Comparison of ENCODE assay signal across 8 cellular contexts in the genomic region with DNA sequence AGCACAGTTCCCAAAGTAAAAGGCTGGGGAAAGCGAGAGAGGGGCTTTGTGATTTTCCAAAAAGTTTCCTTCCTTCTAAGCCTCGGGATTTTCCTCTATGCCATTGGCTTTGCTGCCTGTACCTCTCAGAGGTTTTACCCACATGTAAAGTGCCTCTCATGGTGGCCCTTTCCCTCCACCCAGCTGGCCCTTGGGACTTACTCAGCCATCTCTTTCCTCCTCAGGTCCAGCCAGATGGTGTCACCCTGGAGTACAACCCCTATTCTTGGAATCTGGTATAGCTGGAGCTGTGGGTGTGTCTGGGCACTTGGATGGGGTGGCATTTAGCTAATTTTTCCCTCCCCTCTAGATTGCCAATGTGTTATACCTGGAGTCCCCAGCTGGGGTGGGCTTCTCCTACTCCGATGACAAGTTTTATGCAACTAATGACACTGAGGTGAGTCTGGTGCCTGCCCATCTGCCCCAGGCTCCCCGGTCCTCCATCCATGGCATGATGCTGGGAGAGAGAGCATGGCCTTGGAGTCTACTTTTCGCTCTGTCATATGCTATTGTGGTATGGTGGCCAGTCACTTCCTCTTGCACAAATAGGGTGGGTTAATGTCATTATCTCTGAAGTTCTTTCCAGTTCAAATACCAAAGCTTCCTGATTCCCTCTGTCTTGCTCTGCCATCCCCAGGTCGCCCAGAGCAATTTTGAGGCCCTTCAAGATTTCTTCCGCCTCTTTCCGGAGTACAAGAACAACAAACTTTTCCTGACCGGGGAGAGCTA. TPM values are rescaled to one million over a fixed set of nuclear protein-coding genes. Genes with fewer than 3 reads are reported as not detected.
A peak's percentile ranks its signal among the peaks of the same experiment; 100 is the strongest.
DNase-seq lines count a peak whose midpoint lies in the region; ATAC-seq, FAIRE-seq and TF ChIP-seq lines count a peak whose summit lies in the region.

No MANE protein-coding gene starts in this region.

- CTCF ChIA-PET in activated CD4-positive, alpha-beta memory T cell treated with anti-CD3 and anti-CD28 coated beads, Interleukin-2, amount 10 ng/mL, durations not matched to agents 7 days and 5 days (lab: Charles Lee): interaction anchor here (1.5 to 4.0 kb wide), 3 partner anchors 11 to 93 kb away, joined by 3 to 19 read pairs (median 7); a partner anchor contains a TSS

- H3K27me3 ChIP-seq in right cardiac atrium (ENCODE audit: control insufficient read depth, insufficient read depth) (no peaks in the 10 kb centered on the region), skeletal muscle tissue (ENCODE audit: control insufficient read depth in 3 of 3, insufficient read depth in 3 of 3, low read length in 3 of 3) (no peaks in the 10 kb centered on the region)

- H3K4me3 Mint-ChIP-seq in activated CD4-positive, alpha-beta memory T cell treated with anti-CD3 and anti-CD28 coated beads, Interleukin-2, amount 10 ng/mL, durations not matched to agents 7 days and 5 days: peak overlapping the region; percentile 88

- peaks cover 9% of the 10 kb centered on the region for H3K36me3 Mint-ChIP-seq in activated CD4-positive, alpha-beta memory T cell treated with anti-CD3 and anti-CD28 coated beads, Interleukin-2, amount 10 ng/mL, durations not matched to agents 7 days and 5 days (ENCODE audit: low read depth)

- no peak for TF ChIP-seq CTCF in C4-2B (conservative IDR thresholded peaks at IDR 0.05)

- ATAC-seq in right cardiac atrium: no peak
- no peak for ATAC-seq in HG02852 (IDR thresholded peaks at IDR 0.05; ENCODE audit: unreplicated experiment)
- no peak for ATAC-seq in GM21825 (IDR thresholded peaks at IDR 0.05; ENCODE audit: unreplicated experiment)
- no peak for ATAC-seq in GM21515 (IDR thresholded peaks at IDR 0.05; ENCODE audit: unreplicated experiment)

- intact Hi-C loops in right cardiac atrium (cut with DNase I): loop anchor here in 2 of 4 donors (10.0 kb wide), 2 partner anchors 63 to 73 kb away; no protein-coding TSS in a partner anchor

- peak overlapping the region; percentile 40 for H3K27ac Mint-ChIP-seq in activated CD4-positive, alpha-beta memory T cell treated with anti-CD3 and anti-CD28 coated beads, Interleukin-2, amount 10 ng/mL, durations not matched to agents 7 days and 5 days

- peaks cover 5% of the 10 kb centered on the region for H3K27me3 Mint-ChIP-seq in activated CD4-positive, alpha-beta memory T cell treated with anti-CD3 and anti-CD28 coated beads, Interleukin-2, amount 10 ng/mL, durations not matched to agents 7 days and 5 days

- peak; percentile 73 for DNase-seq in HTR-8/SVneo (ENCODE audit: insufficient read length, low spot score)
- DNase-seq in activated CD4-positive, alpha-beta memory T cell treated with anti-CD3 and anti-CD28 coated beads, Interleukin-2, amount 10 ng/mL, durations not matched to agents 7 days and 5 days: no peak
- DNase-seq in right cardiac atrium: no peak

- H3K4me1 ChIP-seq in right cardiac atrium (ENCODE audit: control insufficient read depth, insufficient read depth, low read length): no peaks in the 10 kb centered on the region
- peaks cover 36 to 46% (median 42%) of the 10 kb centered on the region in 3 donors for H3K4me1 ChIP-seq in skeletal muscle tissue (ENCODE audit: control insufficient read depth in 3 of 3, insufficient read depth in 3 of 3, low read length in 3 of 3)

- H3K9me3 ChIP-seq in right cardiac atrium (ENCODE audit: control insufficient read depth, low read length): no peaks in the 10 kb centered on the region
- no peaks in the 10 kb centered on the region for H3K9me3 ChIP-seq in skeletal muscle tissue (ENCODE audit: control insufficient read depth in 3 of 3, low read length in 3 of 3)

- 79% methylated on average over 9 of the region's 9 CpGs for WGBS in right cardiac atrium

- H3K27ac ChIP-seq in C4-2B (peak overlapping the region; percentile 78; the same call in 1 of the 2 replicates), right cardiac atrium (ENCODE audit: low read length) (no peak overlapping the region), skeletal muscle tissue (ENCODE audit: low read depth, low read length) (peak overlapping the region; percentile 87)

- POLR2A ChIA-PET in activated CD4-positive, alpha-beta memory T cell treated with anti-CD3 and anti-CD28 coated beads, Interleukin-2, amount 10 ng/mL, durations not matched to agents 7 days and 5 days (lab: Charles Lee): interaction anchor here (1.2 to 5.4 kb wide), 7 partner anchors 7 to 100 kb away, joined by 3 to 42 read pairs (median 6); a partner anchor contains a TSS

- H3K9ac ChIP-seq in skeletal muscle tissue (ENCODE audit: low read depth in 1 of 3, low read length in 3 of 3): peak overlapping the region; percentile 86 to 94 (median 89)

- H3K36me3 ChIP-seq in skeletal muscle tissue (ENCODE audit: control insufficient read depth in 3 of 3, insufficient read depth in 3 of 3, low read length in 3 of 3): peaks cover 47 to 55% (median 51%) of the 10 kb centered on the region in 3 donors

- peaks cover 33% of the 10 kb centered on the region for H3K4me1 Mint-ChIP-seq in activated CD4-positive, alpha-beta memory T cell treated with anti-CD3 and anti-CD28 coated beads, Interleukin-2, amount 10 ng/mL, durations not matched to agents 7 days and 5 days

- H3K4me3 ChIP-seq in right cardiac atrium (ENCODE audit: low read length) (peak overlapping the region; percentile 67), skeletal muscle tissue (ENCODE audit: low read length in 3 of 3) (peak overlapping the region; percentile 75 to 92 (median 90))

- peak; percentile 79 for FAIRE-seq in HTR-8/SVneo (lab: Jason Lieb, UNC)

- H3K9me3 Mint-ChIP-seq in activated CD4-positive, alpha-beta memory T cell treated with anti-CD3 and anti-CD28 coated beads, Interleukin-2, amount 10 ng/mL, durations not matched to agents 7 days and 5 days: no peaks in the 10 kb centered on the region

RNA-seq across cellular contexts. Expression of a gene that starts 1.1 kb away (rescaled TPM):
- 10 to 100 TPM; 64.3 to 64.6 TPM for total RNA-seq in activated CD4-positive, alpha-beta memory T cell treated with anti-CD3 and anti-CD28 coated beads, Interleukin-2, amount 10 ng/mL, durations not matched to agents 7 days and 5 days
- total RNA-seq in right cardiac atrium (100 to 1,000 TPM; 102 to 134 (median 112) TPM), skeletal muscle tissue (23.0 TPM)
- 126 TPM for polyA plus RNA-seq in right cardiac atrium

RNA-seq across cellular contexts. Expression of a gene that starts 1.2 kb away (rescaled TPM):
- total RNA-seq in activated CD4-positive, alpha-beta memory T cell treated with anti-CD3 and anti-CD28 coated beads, Interleukin-2, amount 10 ng/mL, durations not matched to agents 7 days and 5 days: 1 to 10 TPM; 1.0 to 1.6 TPM
- total RNA-seq in right cardiac atrium (1 to 10 TPM; 7.5 to 9.8 (median 7.9) TPM), skeletal muscle tissue (13.0 TPM)
- polyA plus RNA-seq in right cardiac atrium: 7.0 TPM

RNA-seq across cellular contexts. Expression of a gene that starts 4.8 kb away (rescaled TPM):
- total RNA-seq in activated CD4-positive, alpha-beta memory T cell treated with anti-CD3 and anti-CD28 coated beads, Interleukin-2, amount 10 ng/mL, durations not matched to agents 7 days and 5 days: under 1 TPM; 0.30 to 0.88 TPM
- total RNA-seq in right cardiac atrium (1 to 10 TPM; 1.8 to 2.6 (median 2.2) TPM), skeletal muscle tissue (2.6 TPM)
- polyA plus RNA-seq in right cardiac atrium: 1.7 TPM

RNA-seq across cellular contexts. Expression of a gene that starts 11.2 kb away (rescaled TPM):
- 1 to 10 TPM; 2.7 to 2.9 TPM for total RNA-seq in activated CD4-positive, alpha-beta memory T cell treated with anti-CD3 and anti-CD28 coated beads, Interleukin-2, amount 10 ng/mL, durations not matched to agents 7 days and 5 days
- total RNA-seq in right cardiac atrium (10 to 100 TPM; 10.5 to 13.5 (median 11.2) TPM), skeletal muscle tissue (3.1 TPM)
- 5.5 TPM for polyA plus RNA-seq in right cardiac atrium

RNA-seq across cellular contexts. Expression of a gene that starts 19.7 kb away (rescaled TPM):
- total RNA-seq in activated CD4-positive, alpha-beta memory T cell treated with anti-CD3 and anti-CD28 coated beads, Interleukin-2, amount 10 ng/mL, durations not matched to agents 7 days and 5 days: 1 to 10 TPM; 2.8 to 3.1 TPM
- 100 to 1,000 TPM in 2 of 4 donors, 10 to 100 TPM in 2; 63.7 to 117 (median 90.4) TPM for total RNA-seq in right cardiac atrium
- polyA plus RNA-seq in right cardiac atrium: 34.3 TPM
- 38.1 TPM for total RNA-seq in skeletal muscle tissue
